Comparison of ENCODE assay signal across 11 cellular contexts in genomic region chrX:101383679-101384078, GRCh38. TPM values are rescaled to one million over a fixed set of nuclear protein-coding genes. Genes with fewer than 3 reads are reported as not detected.
DNase-seq lines count a peak whose midpoint lies in the region; ATAC-seq and TF ChIP-seq lines count a peak whose summit lies in the region.
"Had no signal": no experiment of that assay in that cellular context is flagged by ENCODE, and none has a peak within 500 bp of the region (broad histone marks: within the 10 kb centered on the region; RNA-seq: fewer than 3 reads in every experiment).

No MANE protein-coding gene starts in this region.

- no peak overlapping the region for H3K4me3 ChIP-seq in body of pancreas

- intact Hi-C loops in body of pancreas (cut with DNase I), result no loop called here

- ATAC-seq in GM18520 (IDR thresholded peaks at IDR 0.05; ENCODE audit: unreplicated experiment) (peak; percentile 68), GM21515 (IDR thresholded peaks at IDR 0.05; ENCODE audit: unreplicated experiment) (peak; percentile 74), HG03280 (IDR thresholded peaks at IDR 0.05; ENCODE audit: unreplicated experiment) (peak; percentile 70), body of pancreas (no peak)

- H3K36me3 ChIP-seq in body of pancreas (replicated peaks in 1 of 2; ENCODE audit: insufficient read depth in 1 of 2, low read depth in 2 of 2), result no peaks in the 10 kb centered on the region

- H3K4me1 ChIP-seq in body of pancreas, result no peaks in the 10 kb centered on the region

- no peaks in the 10 kb centered on the region for H3K27me3 ChIP-seq in body of pancreas

- peak; percentile 45 for DNase-seq in germinal center (ENCODE audit: low spot score)
- DNase-seq in NCI-H1417 (lab: John Stamatoyannopoulos, UW), result no peak
- DNase-seq in NCI-H2227 treated with DMSO at 0.1 percent for 48 hours (lab: John Stamatoyannopoulos, UW), result no peak
- no peak for DNase-seq in RKO (ENCODE audit: low spot score)
- no peak for DNase-seq in body of pancreas
- DNase-seq: amygdala, midbrain had no signal

- 41 to 83% methylated on average over 2 of the region's 2 CpGs for WGBS in body of pancreas, 2 donors

- TF ChIP-seq CTCF in body of pancreas (IDR thresholded peaks at IDR 0.05), result no peak

- no peaks in the 10 kb centered on the region for H3K9me3 ChIP-seq in body of pancreas

- no peak overlapping the region for H3K27ac ChIP-seq in body of pancreas

- no peak for TF ChIP-seq POLR2A in body of pancreas (IDR thresholded peaks at IDR 0.05)

RNA-seq across cellular contexts. Expression of gene BTK, which starts 2.3 kb away (rescaled TPM):
- 1 to 10 TPM; 2.6 to 4.0 TPM for total RNA-seq in body of pancreas
- total RNA-seq: T-helper 2 cell treated with Interferon-gamma antibody and Interleukin-4, amounts not matched to agents 100 ng/mL and 5 ng/mL, for 36 hours had no signal

RNA-seq across cellular contexts. Expression of gene RPL36A, which starts 7.1 kb away (rescaled TPM):
- total RNA-seq in body of pancreas, result 100 to 1,000 TPM; 369 to 821 TPM

RNA-seq across cellular contexts. Expression of gene GLA, which starts 24.0 kb away (rescaled TPM):
- total RNA-seq in body of pancreas, result 1 to 10 TPM; 6.2 to 7.6 TPM

RNA-seq across cellular contexts. Expression of gene HNRNPH2, which starts 24.3 kb away (rescaled TPM):
- 10 to 100 TPM; 24.1 to 25.7 TPM for total RNA-seq in body of pancreas

RNA-seq across cellular contexts. Expression of gene TIMM8A, which starts 35.1 kb away (rescaled TPM):
- total RNA-seq in body of pancreas, result 1 to 10 TPM; 5.3 to 5.7 TPM
